In the genomic region with DNA sequence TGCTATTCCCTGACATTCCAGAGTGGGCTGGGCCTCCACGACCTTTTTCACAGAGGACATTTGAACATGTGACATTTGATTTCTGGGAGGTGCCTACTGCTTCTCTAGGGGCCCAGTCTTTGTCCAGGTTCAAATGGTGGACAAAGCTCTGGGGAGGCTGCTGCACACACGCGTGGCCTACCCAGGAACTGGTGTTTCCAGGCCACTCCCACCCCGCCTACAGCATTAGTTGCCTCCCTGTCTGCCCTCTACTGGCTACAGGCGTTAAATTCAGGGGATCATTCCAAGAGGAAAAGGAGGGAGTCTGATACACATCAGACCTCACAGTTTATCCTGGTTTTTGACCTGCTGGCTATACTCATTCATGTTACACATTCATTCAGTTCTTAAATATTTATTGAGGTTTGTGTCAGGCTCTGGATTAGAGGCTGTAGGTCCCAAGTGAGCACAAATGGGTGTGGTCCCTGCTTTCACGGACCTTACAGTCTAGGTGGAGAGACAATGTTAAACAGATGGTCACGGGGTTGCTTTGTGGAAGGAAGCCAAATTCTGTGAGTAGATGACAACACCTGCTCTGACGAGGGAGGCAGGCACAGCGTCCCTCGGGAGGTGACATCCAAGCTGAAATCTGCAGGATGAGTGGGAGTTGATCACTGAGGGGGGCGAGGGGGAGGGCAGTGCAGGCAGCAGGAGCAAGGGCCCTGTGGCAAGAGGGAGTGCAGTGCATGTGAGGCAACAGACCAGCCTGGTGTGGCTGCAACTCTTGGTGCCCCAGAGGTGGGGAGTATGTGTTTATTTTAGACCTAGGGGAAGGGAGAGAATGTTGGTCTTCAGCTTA, we compare ENCODE assay signal across 8 cellular contexts. TPM values are rescaled to one million over a fixed set of nuclear protein-coding genes. Genes with fewer than 3 reads are reported as not detected.
DNase-seq lines count a peak whose midpoint lies in the region; ATAC-seq, FAIRE-seq and TF ChIP-seq lines count a peak whose summit lies in the region.

No MANE protein-coding gene starts in this region.

- peak; percentile 66 to 85 for DNase-seq in A549 (ENCODE audit: low read depth in 1 of 2, low spot score in 1 of 2)
- peak; percentile 84 for DNase-seq in GM13976 (ENCODE audit: low spot score)
- DNase-seq in NCI-H2171 (lab: John Stamatoyannopoulos, UW): peak; percentile 84
- DNase-seq in activated CD4-positive, alpha-beta T cell treated with anti-CD3 and anti-CD28 coated beads, Interleukin-2, amount 10 ng/mL, durations not matched to agents 24 days and 14 days: peak; percentile 76
- DNase-seq in fibroblast of mammary gland (ENCODE audit: low read depth): peak; percentile 78
- no peak for DNase-seq in omental fat pad (ENCODE audit: low spot score)
- no peak for DNase-seq in T-helper 9 cell

- WGBS in A549 (ENCODE audit: missing lambda C conversion rate): 60% methylated on average over 11 of the region's 11 CpGs

- CTCF ChIA-PET in A549 (lab: Yijun Ruan, JAX): interaction anchor here (0.9 to 30.1 kb wide), 19 partner anchors 10 to 995 kb away, joined by 3 to 644 read pairs (median 5); partner anchors contain the start of gene TUB

- peak; percentile 25 to 27; a peak in 2 of 5 replicates for TF ChIP-seq RAD21 in A549 (conservative IDR thresholded peaks at IDR 0.05 in 1 of 2, IDR thresholded peaks at IDR 0.05 in 1 of 2)

- ATAC-seq in A549 (peak; percentile 78 to 94), HG02885 (IDR thresholded peaks at IDR 0.05; ENCODE audit: poor library complexity, unreplicated experiment) (peak; percentile 85), omental fat pad (ENCODE audit: low FRiP score) (peak; percentile 41)

- 0 out of 3 replicates have a peak overlapping the region, but pooled peaks have one; percentile 7 for H3K4me2 ChIP-seq in A549

- H3K4me3 Mint-ChIP-seq in activated CD4-positive, alpha-beta T cell treated with anti-CD3 and anti-CD28 coated beads, Interleukin-2, amount 10 ng/mL, durations not matched to agents 24 days and 14 days: no peak overlapping the region

- TF ChIP-seq POLR2A in A549 (IDR thresholded peaks at IDR 0.05; ENCODE audit: low read length): no peak

- H3K27me3 Mint-ChIP-seq in activated CD4-positive, alpha-beta T cell treated with anti-CD3 and anti-CD28 coated beads, Interleukin-2, amount 10 ng/mL, durations not matched to agents 24 days and 14 days: no peaks in the 10 kb centered on the region

- intact Hi-C loops in activated CD4-positive, alpha-beta T cell treated with anti-CD3 and anti-CD28 coated beads, Interleukin-2, amount 10 ng/mL, durations not matched to agents 24 days and 14 days (cut with micrococcal nuclease): loop anchor here (1.0 kb wide), 1 partner anchor 87 kb away; no protein-coding TSS in a partner anchor

- H3K4me1 ChIP-seq in A549: no peaks in the 10 kb centered on the region

- in situ Hi-C loops in GM13976 (cut with MboI; ENCODE audit: low sequenced_read_pairs, unreplicated experiment): loop anchor here (10.0 kb wide), 1 partner anchor 88 kb away; no protein-coding TSS in a partner anchor

- H3K27ac ChIP-seq in A549: 0 out of 6 replicates have a peak overlapping the region, but pooled peaks of 1 of the 2 experiments have one; percentile 35

- no peaks in the 10 kb centered on the region for H3K36me3 Mint-ChIP-seq in activated CD4-positive, alpha-beta T cell treated with anti-CD3 and anti-CD28 coated beads, Interleukin-2, amount 10 ng/mL, durations not matched to agents 24 days and 14 days (ENCODE audit: low read depth)

- H3K9me3 ChIP-seq in A549: no peaks in the 10 kb centered on the region

- no peaks in the 10 kb centered on the region for H3K9me3 Mint-ChIP-seq in activated CD4-positive, alpha-beta T cell treated with anti-CD3 and anti-CD28 coated beads, Interleukin-2, amount 10 ng/mL, durations not matched to agents 24 days and 14 days

- no peak overlapping the region for H3K27ac Mint-ChIP-seq in activated CD4-positive, alpha-beta T cell treated with anti-CD3 and anti-CD28 coated beads, Interleukin-2, amount 10 ng/mL, durations not matched to agents 24 days and 14 days

- H3K4me3 ChIP-seq in A549: no peak overlapping the region
- H3K4me3 ChIP-seq in fibroblast of mammary gland (ENCODE audit: control insufficient read depth, low read depth, low read length): no peak overlapping the region

- TF ChIP-seq EP300 in A549 (IDR thresholded peaks at IDR 0.05): no peak

- POLR2A ChIA-PET in A549 (lab: Yijun Ruan, JAX): no interaction called here

- peak; percentile 18 for FAIRE-seq in A549 (lab: Jason Lieb, UNC)

- peaks cover 3% of the 10 kb centered on the region for H3K4me1 Mint-ChIP-seq in activated CD4-positive, alpha-beta T cell treated with anti-CD3 and anti-CD28 coated beads, Interleukin-2, amount 10 ng/mL, durations not matched to agents 24 days and 14 days

- TF ChIP-seq CTCF in A549 (IDR thresholded peaks at IDR 0.05): peak; percentile 55
- TF ChIP-seq CTCF in GM13976 (IDR thresholded peaks at IDR 0.05; ENCODE audit: borderline replicate concordance, control extremely low read depth, extremely low read depth, insufficient read depth, missing control alignments): peak; percentile 39
- TF ChIP-seq CTCF in fibroblast of mammary gland (conservative IDR thresholded peaks at IDR 0.05; ENCODE audit: control insufficient read depth, insufficient read depth, low read depth, low read length): peak; percentile 89
- no peak for TF ChIP-seq CTCF in omental fat pad (IDR thresholded peaks at IDR 0.05)

TF ChIP-seq in A549, 52 proteins besides CTCF, POLR2A, EP300 and RAD21:
- TF ChIP-seq CBX8 (IDR thresholded peaks at IDR 0.05): no peak
- no peak for TF ChIP-seq EHF (CRISPR knock-in tag; IDR thresholded peaks at IDR 0.05)
- TF ChIP-seq RFX5 (IDR thresholded peaks at IDR 0.05): no peak
- TF ChIP-seq CHD2 (IDR thresholded peaks at IDR 0.05; ENCODE audit: low read length, partially characterized antibody): no peak
- TF ChIP-seq ZNF302 (CRISPR knock-in tag; IDR thresholded peaks at IDR 0.05): no peak
- TF ChIP-seq, protein P1, sequence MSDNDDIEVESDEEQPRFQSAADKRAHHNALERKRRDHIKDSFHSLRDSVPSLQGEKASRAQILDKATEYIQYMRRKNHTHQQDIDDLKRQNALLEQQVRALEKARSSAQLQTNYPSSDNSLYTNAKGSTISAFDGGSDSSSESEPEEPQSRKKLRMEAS (IDR thresholded peaks at IDR 0.05): peak; percentile 24; the same call in 1 of the 2 replicates
- TF ChIP-seq SMC3 (IDR thresholded peaks at IDR 0.05): peak; percentile 41; the same call in 1 of the 3 replicates
TF ChIP-seq in A549: peak in this region for 2.

RNA-seq across cellular contexts. Expression of gene TUB, which starts 11.8 kb away (rescaled TPM):
- polyA plus RNA-seq in A549 (2011; rRNA removed): 11.3 and 11.7 TPM in 2 replicates
- polyA plus RNA-seq in A549 (2012; cell fraction: cytosol; rRNA removed): 7.8 and 10.0 TPM in 2 replicates
- polyA plus RNA-seq in A549 (2012; cell fraction: nucleus; rRNA removed): 11.7 and 17.0 TPM in 2 replicates
- polyA plus RNA-seq in A549 (2017; fragmentation: RNase III; extraction: RNeasy Plus Mini Kit Qiagen cat#74134 plus additional on column Dnase treatment): 12.5 to 13.2 TPM (median 12.8 TPM) in 3 replicates
- 12.6 and 14.5 TPM in 2 replicates for polyA minus RNA-seq in A549 (2011; rRNA and poly(A)+ RNA removed)
- total RNA-seq in activated CD4-positive, alpha-beta T cell treated with anti-CD3 and anti-CD28 coated beads, Interleukin-2, amount 10 ng/mL, durations not matched to agents 24 days and 14 days: 0.30 and 0.43 TPM in 2 replicates
- total RNA-seq in omental fat pad: 10 to 100 TPM in 3 of 4 donors, 1 to 10 TPM in 1; 8.9 to 24.4 (median 12.6) TPM

Comparison
In these comparisons a context has a peak if more than half of its experiments do, and no peak if none do; other contexts are left out.
1. DNase-seq: peak in A549 (2 of 2), GM13976 (single experiment), NCI-H2171 (single experiment), activated CD4-positive, alpha-beta T cell treated with anti-CD3 and anti-CD28 coated beads, Interleukin-2, amount 10 ng/mL, durations not matched to agents 24 days and 14 days (single experiment) and fibroblast of mammary gland (single experiment); none in omental fat pad (single experiment) and T-helper 9 cell (single experiment).
2. CTCF ChIP-seq: peak in A549 (single experiment), GM13976 (single experiment) and fibroblast of mammary gland (single experiment); none in omental fat pad (0 of 3).
3. Peak in every context shown above with its lines, with median percentiles within 50 percentile points of each other: ATAC-seq.